In the genomic region with DNA sequence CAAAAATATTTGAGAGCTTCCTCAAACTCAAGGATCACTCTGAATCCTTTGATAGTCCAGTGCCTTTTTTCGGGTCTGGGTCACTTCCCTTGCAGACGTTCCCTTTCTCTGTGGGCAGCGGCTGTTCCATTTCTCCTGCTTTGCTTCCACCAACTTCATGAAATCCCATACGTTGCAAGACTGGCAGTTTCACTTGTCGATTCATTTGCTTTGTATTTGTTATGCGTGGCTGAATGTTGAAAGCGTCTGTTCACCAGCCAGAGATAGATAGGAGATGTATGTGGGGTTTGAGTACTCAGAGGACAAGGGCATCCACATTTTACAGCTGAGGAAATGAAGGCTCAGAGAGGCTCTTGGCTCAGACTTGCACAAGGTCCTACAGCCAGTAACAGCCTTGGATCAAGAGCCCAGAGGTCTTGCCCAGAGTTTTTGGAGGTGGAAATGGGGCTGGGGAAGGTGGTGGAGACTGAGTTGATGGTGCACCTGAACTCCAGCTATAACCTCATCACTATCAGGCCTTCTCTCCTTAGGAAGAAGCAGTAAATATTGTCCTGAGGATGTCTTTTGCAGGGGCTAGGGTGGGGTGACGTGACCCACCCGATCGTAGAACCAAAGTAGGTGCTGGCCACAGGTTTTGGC, we compare ENCODE assay signal across 1 cellular context.
TF ChIP-seq lines count a peak whose summit lies in the region.

No MANE protein-coding gene starts in this region.

TF ChIP-seq in HepG2, 621 proteins besides CTCF, POLR2A, EP300 and RAD21:
- TF ChIP-seq CEBPG (CRISPR knock-in tag; IDR thresholded peaks at IDR 0.05) (no peak), MAFK (conservative IDR thresholded peaks at IDR 0.05 in 1 of 2, IDR thresholded peaks at IDR 0.05 in 1 of 2; ENCODE audit: low read length in 2 of 2) (0 out of 4 replicates have a peak, but pooled peaks of 1 of the 2 experiments have one; percentile 9), MAFF (IDR thresholded peaks at IDR 0.05; ENCODE audit: low read depth, low read length) (0 out of 2 replicates have a peak, but pooled peaks have one; percentile 1)
